Comparison of ENCODE assay signal across 22 cellular contexts in the genomic region with DNA sequence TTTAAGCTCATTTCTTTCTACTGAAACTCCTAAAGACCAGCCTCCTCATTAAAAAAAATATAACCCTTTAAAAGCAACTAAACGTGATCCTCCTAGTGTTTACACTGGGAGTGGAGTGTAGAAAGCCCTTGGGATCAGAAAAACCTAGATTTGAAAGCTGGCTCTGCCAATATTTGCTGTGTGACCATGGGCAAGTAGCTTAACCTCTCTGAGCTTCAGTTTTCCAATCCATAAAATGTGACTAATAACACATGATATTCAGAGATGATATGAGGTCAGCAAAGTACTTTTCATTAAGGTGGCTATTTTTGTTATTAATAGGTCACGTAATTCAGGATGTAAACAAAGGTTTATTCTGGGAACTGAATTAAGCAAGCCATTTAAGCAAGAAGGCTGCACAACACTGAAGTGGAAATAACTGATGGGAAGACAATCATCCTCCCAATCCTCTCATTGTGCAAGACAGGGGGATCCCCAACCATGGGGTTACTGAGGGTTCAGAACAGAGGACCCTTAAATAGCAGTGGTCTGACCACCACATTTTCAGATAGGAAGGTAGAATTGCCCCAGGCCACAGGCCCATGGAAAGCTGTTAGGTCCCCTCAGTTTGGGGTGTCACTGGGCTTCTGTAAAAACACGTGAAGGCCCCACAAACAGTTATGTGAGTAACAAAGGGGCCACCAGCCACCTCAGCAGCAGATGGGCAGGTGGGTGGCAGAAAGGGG.
"Had no signal": no experiment of that assay in that cellular context is flagged by ENCODE, and none has a peak within 500 bp of the region (broad histone marks: within the 10 kb centered on the region; RNA-seq: fewer than 3 reads in every experiment).

No MANE protein-coding gene starts in this region.

- H2AFZ ChIP-seq: neural progenitor cell had no signal

- H3K4me3 ChIP-seq: esophagus muscularis mucosa, gastroesophageal sphincter, left ventricle myocardium inferior, lower lobe of right lung, neural progenitor cell, ovary, testis, tibial nerve had no signal

- H3K27me3 ChIP-seq: esophagus muscularis mucosa, gastroesophageal sphincter, neural progenitor cell, ovary, testis, tibial nerve had no signal

- H3K4me2 ChIP-seq: neural progenitor cell had no signal

- H3K4me1 ChIP-seq: esophagus muscularis mucosa, gastroesophageal sphincter, left ventricle myocardium inferior, lower lobe of right lung, neural progenitor cell, testis, tibial nerve had no signal

- ATAC-seq: gastroesophageal sphincter; left cardiac atrium; lower lobe of right lung; natural killer cell treated with Interleukin-12 subunit alpha and Interleukin-12 subunit beta and Interleukin-15 and Interleukin-18, amount 100 ng/mL, for 72 hours; right cardiac atrium; stimulated activated memory B cell treated with anti-CD40 and anti-IgM and Interleukin-4, amounts not matched to agents 10 μg/mL and 1 μg/mL and 100 μg/mL, for 72 hours; stimulated activated naive CD8-positive, alpha-beta T cell treated with anti-CD3 and anti-CD28 coated beads, Interleukin-15, amount 100 ng/mL, for 72 hours had no signal

- H3K9me3 ChIP-seq: lower lobe of right lung, ovary, testis had no signal

- H3K9ac ChIP-seq: neural progenitor cell had no signal

- FAIRE-seq: endometrium, kidney had no signal

- H3K36me3 ChIP-seq: esophagus muscularis mucosa, gastroesophageal sphincter, left ventricle myocardium inferior, lower lobe of right lung, neural progenitor cell, ovary, tibial nerve had no signal

- H3K27ac ChIP-seq: epithelial cell of prostate, esophagus muscularis mucosa, gastroesophageal sphincter, left ventricle myocardium inferior, lower lobe of right lung, neural progenitor cell, ovary, testis, tibial nerve had no signal

- DNase-seq: effector memory CD4-positive, alpha-beta T cell; glutamatergic neuron; immature natural killer cell; kidney; left cardiac atrium; left ventricle myocardium inferior; lower lobe of right lung; midbrain; nucleus accumbens; ovary; right cardiac atrium; stimulated activated CD4-positive, alpha-beta T cell treated with anti-CD3 and anti-CD28 coated beads, Interleukin-4, amount 100 ng/mL, for 1 hour; stimulated activated naive CD8-positive, alpha-beta T cell treated with anti-CD3 and anti-CD28 coated beads, Interleukin-15, amount 100 ng/mL, for 72 hours; testis had no signal
